ENCODE assay signal across 20 cellular contexts in the genomic region with DNA sequence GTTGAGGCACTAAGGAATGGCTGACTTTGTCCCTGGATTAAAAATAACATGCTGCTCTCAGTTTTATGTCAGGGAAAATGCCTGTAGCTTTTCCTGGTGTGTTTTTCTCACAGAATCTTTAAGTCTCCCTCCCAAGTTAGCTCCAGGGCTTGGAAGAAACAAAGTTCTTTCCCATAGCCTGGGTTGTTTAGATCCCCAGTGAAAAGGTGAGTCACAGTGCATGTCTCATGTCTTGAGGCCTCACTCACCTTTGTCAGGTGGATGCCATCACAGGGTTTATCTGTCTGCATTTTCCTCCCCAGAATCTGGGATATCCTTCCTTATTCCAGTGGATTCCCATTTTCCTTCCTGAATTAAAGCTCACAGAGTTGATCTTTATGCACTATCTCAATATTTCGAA.
"Had no signal": no experiment of that assay in that cellular context is flagged by ENCODE, and none has a peak within 500 bp of the region (broad histone marks: within the 10 kb centered on the region; RNA-seq: fewer than 3 reads in every experiment).

No MANE protein-coding gene starts in this region.

- H3K9me2 ChIP-seq: SK-N-SH had no signal

- ATAC-seq: Panc1 had no signal

- H3K27ac ChIP-seq: HL-60, RWPE1 had no signal

- H3K4me2 ChIP-seq: SK-N-SH had no signal

- H3K9me3 ChIP-seq: SK-N-SH had no signal

- H3K9ac ChIP-seq: SK-N-SH had no signal

- DNase-seq: KBM-7, MM.1S, NCI-H1092 treated with DMSO at 0.1 percent for 48 hours, NCI-H1436, NCI-H187, NCI-H2029, NCI-H2081 treated with DMSO at 0.1 percent for 48 hours, NCI-H2171, NCI-H226, NCI-H446, NCI-H510A, NCI-H524 treated with DMSO at 0.1 percent for 48 hours, NCI-H69, NCI-H774, SHP77, SK-N-SH, SW 1271 had no signal
